In the genomic region with DNA sequence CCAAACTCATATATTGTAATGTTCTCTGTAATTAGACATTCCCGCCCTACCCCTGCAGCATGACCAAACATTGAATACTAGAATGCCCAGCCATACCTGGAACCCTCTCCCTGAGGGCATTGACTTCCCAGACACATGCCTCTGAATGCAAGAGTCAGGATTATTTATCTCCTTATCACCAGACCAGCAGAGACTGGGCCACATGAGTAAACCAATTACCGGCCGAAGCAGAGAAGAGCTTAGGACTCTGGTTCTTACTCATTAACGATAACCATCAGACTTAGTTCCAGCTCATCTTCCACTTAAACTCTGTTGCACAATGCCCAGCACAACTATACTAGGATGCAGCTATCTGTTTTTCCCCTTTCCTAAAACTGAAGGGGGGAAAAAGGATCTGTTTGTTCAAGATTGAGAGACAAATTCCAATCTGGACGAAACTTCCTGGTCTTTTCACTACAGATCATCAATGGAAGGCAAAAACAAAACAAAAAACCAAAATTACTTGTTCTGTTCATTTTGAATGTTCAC, we compare ENCODE assay signal across 1 cellular context.
TF ChIP-seq lines count a peak whose summit lies in the region.

No MANE protein-coding gene starts in this region.

TF ChIP-seq in GM23338, 12 proteins besides CTCF, POLR2A, EP300 and RAD21:
- TF ChIP-seq, protein P1, sequence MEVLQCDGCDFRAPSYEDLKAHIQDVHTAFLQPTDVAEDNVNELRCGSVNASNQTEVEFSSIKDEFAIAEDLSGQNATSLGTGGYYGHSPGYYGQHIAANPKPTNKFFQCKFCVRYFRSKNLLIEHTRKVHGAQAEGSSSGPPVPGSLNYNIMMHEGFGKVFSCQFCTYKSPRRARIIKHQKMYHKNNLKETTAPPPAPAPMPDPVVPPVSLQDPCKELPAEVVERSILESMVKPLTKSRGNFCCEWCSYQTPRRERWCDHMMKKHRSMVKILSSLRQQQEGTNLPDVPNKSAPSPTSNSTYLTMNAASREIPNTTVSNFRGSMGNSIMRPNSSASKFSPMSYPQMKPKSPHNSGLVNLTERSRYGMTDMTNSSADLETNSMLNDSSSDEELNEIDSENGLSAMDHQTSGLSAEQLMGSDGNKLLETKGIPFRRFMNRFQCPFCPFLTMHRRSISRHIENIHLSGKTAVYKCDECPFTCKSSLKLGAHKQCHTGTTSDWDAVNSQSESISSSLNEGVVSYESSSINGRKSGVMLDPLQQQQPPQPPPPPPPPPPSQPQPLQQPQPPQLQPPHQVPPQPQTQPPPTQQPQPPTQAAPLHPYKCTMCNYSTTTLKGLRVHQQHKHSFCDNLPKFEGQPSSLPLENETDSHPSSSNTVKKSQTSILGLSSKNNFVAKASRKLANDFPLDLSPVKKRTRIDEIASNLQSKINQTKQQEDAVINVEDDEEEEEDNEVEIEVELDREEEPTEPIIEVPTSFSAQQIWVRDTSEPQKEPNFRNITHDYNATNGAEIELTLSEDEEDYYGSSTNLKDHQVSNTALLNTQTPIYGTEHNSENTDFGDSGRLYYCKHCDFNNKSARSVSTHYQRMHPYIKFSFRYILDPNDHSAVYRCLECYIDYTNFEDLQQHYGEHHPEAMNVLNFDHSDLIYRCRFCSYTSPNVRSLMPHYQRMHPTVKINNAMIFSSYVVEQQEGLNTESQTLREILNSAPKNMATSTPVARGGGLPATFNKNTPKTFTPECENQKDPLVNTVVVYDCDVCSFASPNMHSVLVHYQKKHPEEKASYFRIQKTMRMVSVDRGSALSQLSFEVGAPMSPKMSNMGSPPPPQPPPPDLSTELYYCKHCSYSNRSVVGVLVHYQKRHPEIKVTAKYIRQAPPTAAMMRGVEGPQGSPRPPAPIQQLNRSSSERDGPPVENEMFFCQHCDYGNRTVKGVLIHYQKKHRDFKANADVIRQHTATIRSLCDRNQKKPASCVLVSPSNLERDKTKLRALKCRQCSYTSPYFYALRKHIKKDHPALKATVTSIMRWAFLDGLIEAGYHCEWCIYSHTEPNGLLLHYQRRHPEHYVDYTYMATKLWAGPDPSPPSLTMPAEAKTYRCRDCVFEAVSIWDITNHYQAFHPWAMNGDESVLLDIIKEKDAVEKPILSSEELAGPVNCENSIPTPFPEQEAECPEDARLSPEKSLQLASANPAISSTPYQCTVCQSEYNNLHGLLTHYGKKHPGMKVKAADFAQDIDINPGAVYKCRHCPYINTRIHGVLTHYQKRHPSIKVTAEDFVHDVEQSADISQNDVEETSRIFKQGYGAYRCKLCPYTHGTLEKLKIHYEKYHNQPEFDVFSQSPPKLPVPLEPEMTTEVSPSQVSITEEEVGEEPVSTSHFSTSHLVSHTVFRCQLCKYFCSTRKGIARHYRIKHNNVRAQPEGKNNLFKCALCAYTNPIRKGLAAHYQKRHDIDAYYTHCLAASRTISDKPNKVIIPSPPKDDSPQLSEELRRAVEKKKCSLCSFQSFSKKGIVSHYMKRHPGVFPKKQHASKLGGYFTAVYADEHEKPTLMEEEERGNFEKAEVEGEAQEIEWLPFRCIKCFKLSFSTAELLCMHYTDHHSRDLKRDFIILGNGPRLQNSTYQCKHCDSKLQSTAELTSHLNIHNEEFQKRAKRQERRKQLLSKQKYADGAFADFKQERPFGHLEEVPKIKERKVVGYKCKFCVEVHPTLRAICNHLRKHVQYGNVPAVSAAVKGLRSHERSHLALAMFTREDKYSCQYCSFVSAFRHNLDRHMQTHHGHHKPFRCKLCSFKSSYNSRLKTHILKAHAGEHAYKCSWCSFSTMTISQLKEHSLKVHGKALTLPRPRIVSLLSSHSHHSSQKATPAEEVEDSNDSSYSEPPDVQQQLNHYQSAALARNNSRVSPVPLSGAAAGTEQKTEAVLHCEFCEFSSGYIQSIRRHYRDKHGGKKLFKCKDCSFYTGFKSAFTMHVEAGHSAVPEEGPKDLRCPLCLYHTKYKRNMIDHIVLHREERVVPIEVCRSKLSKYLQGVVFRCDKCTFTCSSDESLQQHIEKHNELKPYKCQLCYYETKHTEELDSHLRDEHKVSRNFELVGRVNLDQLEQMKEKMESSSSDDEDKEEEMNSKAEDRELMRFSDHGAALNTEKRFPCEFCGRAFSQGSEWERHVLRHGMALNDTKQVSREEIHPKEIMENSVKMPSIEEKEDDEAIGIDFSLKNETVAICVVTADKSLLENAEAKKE (CRISPR knock-in tag; IDR thresholded peaks at IDR 0.05): no peak
- TF ChIP-seq ZNF331 (CRISPR knock-in tag; IDR thresholded peaks at IDR 0.05; ENCODE audit: low read depth) (no peak), ZNF114 (CRISPR knock-in tag; IDR thresholded peaks at IDR 0.05) (no peak), STAT1 (IDR thresholded peaks at IDR 0.05; ENCODE audit: unreplicated experiment) (no peak), EZH2 (IDR thresholded peaks at IDR 0.05; ENCODE audit: low read depth, unreplicated experiment) (no peak), POLR2AphosphoS5 (IDR thresholded peaks at IDR 0.05; ENCODE audit: low read depth) (no peak), CREB1 (CRISPR knock-in tag; IDR thresholded peaks at IDR 0.05; ENCODE audit: low read depth) (no peak), EZH2phosphoT487 (IDR thresholded peaks at IDR 0.05; ENCODE audit: unreplicated experiment) (no peak)
- TF ChIP-seq, protein P2, sequence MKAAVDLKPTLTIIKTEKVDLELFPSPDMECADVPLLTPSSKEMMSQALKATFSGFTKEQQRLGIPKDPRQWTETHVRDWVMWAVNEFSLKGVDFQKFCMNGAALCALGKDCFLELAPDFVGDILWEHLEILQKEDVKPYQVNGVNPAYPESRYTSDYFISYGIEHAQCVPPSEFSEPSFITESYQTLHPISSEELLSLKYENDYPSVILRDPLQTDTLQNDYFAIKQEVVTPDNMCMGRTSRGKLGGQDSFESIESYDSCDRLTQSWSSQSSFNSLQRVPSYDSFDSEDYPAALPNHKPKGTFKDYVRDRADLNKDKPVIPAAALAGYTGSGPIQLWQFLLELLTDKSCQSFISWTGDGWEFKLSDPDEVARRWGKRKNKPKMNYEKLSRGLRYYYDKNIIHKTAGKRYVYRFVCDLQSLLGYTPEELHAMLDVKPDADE (IDR thresholded peaks at IDR 0.05): no peak
- TF ChIP-seq, protein P3, sequence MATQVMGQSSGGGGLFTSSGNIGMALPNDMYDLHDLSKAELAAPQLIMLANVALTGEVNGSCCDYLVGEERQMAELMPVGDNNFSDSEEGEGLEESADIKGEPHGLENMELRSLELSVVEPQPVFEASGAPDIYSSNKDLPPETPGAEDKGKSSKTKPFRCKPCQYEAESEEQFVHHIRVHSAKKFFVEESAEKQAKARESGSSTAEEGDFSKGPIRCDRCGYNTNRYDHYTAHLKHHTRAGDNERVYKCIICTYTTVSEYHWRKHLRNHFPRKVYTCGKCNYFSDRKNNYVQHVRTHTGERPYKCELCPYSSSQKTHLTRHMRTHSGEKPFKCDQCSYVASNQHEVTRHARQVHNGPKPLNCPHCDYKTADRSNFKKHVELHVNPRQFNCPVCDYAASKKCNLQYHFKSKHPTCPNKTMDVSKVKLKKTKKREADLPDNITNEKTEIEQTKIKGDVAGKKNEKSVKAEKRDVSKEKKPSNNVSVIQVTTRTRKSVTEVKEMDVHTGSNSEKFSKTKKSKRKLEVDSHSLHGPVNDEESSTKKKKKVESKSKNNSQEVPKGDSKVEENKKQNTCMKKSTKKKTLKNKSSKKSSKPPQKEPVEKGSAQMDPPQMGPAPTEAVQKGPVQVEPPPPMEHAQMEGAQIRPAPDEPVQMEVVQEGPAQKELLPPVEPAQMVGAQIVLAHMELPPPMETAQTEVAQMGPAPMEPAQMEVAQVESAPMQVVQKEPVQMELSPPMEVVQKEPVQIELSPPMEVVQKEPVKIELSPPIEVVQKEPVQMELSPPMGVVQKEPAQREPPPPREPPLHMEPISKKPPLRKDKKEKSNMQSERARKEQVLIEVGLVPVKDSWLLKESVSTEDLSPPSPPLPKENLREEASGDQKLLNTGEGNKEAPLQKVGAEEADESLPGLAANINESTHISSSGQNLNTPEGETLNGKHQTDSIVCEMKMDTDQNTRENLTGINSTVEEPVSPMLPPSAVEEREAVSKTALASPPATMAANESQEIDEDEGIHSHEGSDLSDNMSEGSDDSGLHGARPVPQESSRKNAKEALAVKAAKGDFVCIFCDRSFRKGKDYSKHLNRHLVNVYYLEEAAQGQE (IDR thresholded peaks at IDR 0.05; ENCODE audit: unreplicated experiment): no peak
